Comparison of ENCODE assay signal across 1 cellular context in genomic region chr3:136882575-136882974, GRCh38.
TF ChIP-seq lines count a peak whose summit lies in the region.

No MANE protein-coding gene starts in this region.

TF ChIP-seq in GM23338, 12 proteins besides CTCF, POLR2A, EP300 and RAD21 (continued from another document):
- TF ChIP-seq ZNF462 (CRISPR knock-in tag; IDR thresholded peaks at IDR 0.05) (no peak), ETS1 (IDR thresholded peaks at IDR 0.05) (no peak; the same call in 1 of the 2 replicates)
TF ChIP-seq in GM23338: peak in this region for 0.
